ENCODE assay signal across 19 cellular contexts in genomic region chr13:47252627-47253026, GRCh38.
DNase-seq lines count a peak whose midpoint lies in the region; ATAC-seq and TF ChIP-seq lines count a peak whose summit lies in the region.
"Had no signal": no experiment of that assay in that cellular context is flagged by ENCODE, and none has a peak within 500 bp of the region (broad histone marks: within the 10 kb centered on the region; RNA-seq: fewer than 3 reads in every experiment).

No MANE protein-coding gene starts in this region.

- TF ChIP-seq CTCF in fibroblast of the aortic adventitia (IDR thresholded peaks at IDR 0.05; ENCODE audit: insufficient read depth, low read length) (no peak), A673 (conservative IDR thresholded peaks at IDR 0.05; ENCODE audit: low read depth, low read length) (no peak)

- no peaks in the 10 kb centered on the region for H3K27me3 ChIP-seq in aorta (ENCODE audit: control insufficient read depth in 1 of 2, insufficient read depth in 2 of 2, low read length in 1 of 2)
- H3K27me3 ChIP-seq in A673 (replicated peaks; ENCODE audit: insufficient read depth, low read depth, low read length, poor library complexity) = peaks cover 24% of the 10 kb centered on the region
- H3K27me3 ChIP-seq: SJSA1 had no signal

- CTCF ChIA-PET in A673 (lab: Charles Lee) = no interaction called here

- peak overlapping the region; percentile 36 to 71 for H3K27ac ChIP-seq in aorta (ENCODE audit: low read depth in 1 of 2, low read length in 2 of 2)
- H3K27ac ChIP-seq in A673 (ENCODE audit: low read depth, low read length, poor library complexity, severe bottlenecking) = no peak overlapping the region
- H3K27ac ChIP-seq: HL-60, PC-9, SJSA1 had no signal

- POLR2A ChIA-PET in A673 (lab: Charles Lee; ENCODE audit: low non-redundant PET) = no interaction called here

- H3K9me3 ChIP-seq in aorta (ENCODE audit: control insufficient read depth, low read length) (no peaks in the 10 kb centered on the region), A673 (ENCODE audit: low read depth, low read length, poor library complexity, severe bottlenecking) (no peaks in the 10 kb centered on the region)
- H3K9me3 ChIP-seq: BE2C, SJSA1 had no signal

- WGBS in aorta, 2 donors = 72 to 83% methylated on average over 1 of the region's 1 CpG

- H3K4me1 ChIP-seq in aorta (ENCODE audit: control insufficient read depth in 1 of 2, insufficient read depth in 2 of 2, low read length in 2 of 2) (peaks cover 3 to 7% of the 10 kb centered on the region in 2 donors), A673 (ENCODE audit: insufficient read depth, low read length, poor library complexity, severe bottlenecking) (no peaks in the 10 kb centered on the region)
- H3K4me1 ChIP-seq: BE2C, SJSA1 had no signal

- no peaks in the 10 kb centered on the region for H3K36me3 ChIP-seq in aorta (ENCODE audit: control insufficient read depth in 1 of 2, insufficient read depth in 2 of 2, low read length in 1 of 2)
- no peaks in the 10 kb centered on the region for H3K36me3 ChIP-seq in A673 (ENCODE audit: insufficient read depth, low read length, poor library complexity, severe bottlenecking)
- H3K36me3 ChIP-seq: BE2C, SJSA1 had no signal

- intact Hi-C loops in aorta (cut with DNase I) (loop anchor here (2.0 to 10.0 kb wide), 4 partner anchors 80 to 490 kb away; partner anchors contain the start of gene HTR2A (in 1 of the 2)), A673 (cut with micrococcal nuclease; ENCODE audit: unreplicated experiment) (no loop called here)

- no TSS peak for BruUV-seq in A673 (replicated peaks; lab: Mats Ljungman, UMichigan)

- H3K4me3 ChIP-seq in fibroblast of the aortic adventitia (ENCODE audit: low read depth, low read length) (no peak overlapping the region), aorta (ENCODE audit: low read length in 2 of 2) (no peak overlapping the region), A673 (ENCODE audit: low read depth, low read length, poor library complexity, severe bottlenecking) (no peak overlapping the region)
- H3K4me3 ChIP-seq: PC-9, SJSA1 had no signal

- DNase-seq in GM03348 (ENCODE audit: low spot score) (peak; percentile 24), astrocyte of the hippocampus (ENCODE audit: low read depth, low spot score) (peak; percentile 11), fibroblast of the aortic adventitia (ENCODE audit: low read depth) (peak; percentile 62), aorta (no peak), A673 (ENCODE audit: low spot score) (no peak), iPS-NIHi7 (ENCODE audit: extremely low spot score) (no peak)
- DNase-seq: BE2C; Calu3; CD4-positive, alpha-beta T cell; HCEC 1CT; MV-4-11; NCI-H1417; NCI-H187 treated with DMSO at 0.1 percent for 48 hours; NCI-H446; NCI-H69; PC-9 had no signal

- ATAC-seq in aorta (ENCODE audit: low FRiP score) (peak; percentile 51), GM21360 (IDR thresholded peaks at IDR 0.05; ENCODE audit: unreplicated experiment) (no peak)

Comparison
In these comparisons a context has a peak if more than half of its experiments do, and no peak if none do; other contexts are left out.
1. DNase-seq: peak in GM03348 (single experiment), astrocyte of the hippocampus (single experiment) and fibroblast of the aortic adventitia (single experiment); none in aorta (0 of 2), A673 (single experiment) and iPS-NIHi7 (single experiment).